In genomic region chr17:78884876-78885667, GRCh38 we compare ENCODE assay signal across 16 cellular contexts. TPM values are rescaled to one million over a fixed set of nuclear protein-coding genes. Genes with fewer than 3 reads are reported as not detected.
A peak's percentile ranks its signal among the peaks of the same experiment; 100 is the strongest.
DNase-seq lines count a peak whose midpoint lies in the region; ATAC-seq, FAIRE-seq and TF ChIP-seq lines count a peak whose summit lies in the region.
"Had no signal": no experiment of that assay in that cellular context is flagged by ENCODE, and none has a peak within 500 bp of the region (broad histone marks: within the 10 kb centered on the region; RNA-seq: fewer than 3 reads in every experiment).

No MANE protein-coding gene starts in this region.

- H3K4me2 ChIP-seq in skeletal muscle satellite cell (ENCODE audit: low read length) = peak overlapping the region; percentile 88

- peak overlapping the region in 4 of 5 donors; percentile 81 to 100 (median 88) for H3K27ac ChIP-seq in adrenal gland
- peak overlapping the region; percentile 85 for H3K27ac ChIP-seq in lower lobe of right lung

- H3K9me3 Mint-ChIP-seq in Caco-2 (ENCODE audit: unreplicated experiment) = no peaks in the 10 kb centered on the region
- no peaks in the 10 kb centered on the region for H3K9me3 Mint-ChIP-seq in stimulated activated effector memory CD8-positive, alpha-beta T cell treated with anti-CD3 and anti-CD28 coated beads, Interleukin-12 subunit alpha, Interleukin-12 subunit beta, amount 100 ng/mL, for 72 hours
- H3K9me3 Mint-ChIP-seq: natural killer cell had no signal

- DNase-seq in Caco-2 (no peak), adrenal gland (no peak), lower lobe of right lung (no peak), H54 (ENCODE audit: insufficient read length, low spot score) (no peak)
- no peak for DNase-seq in stimulated activated effector memory CD8-positive, alpha-beta T cell treated with anti-CD3 and anti-CD28 coated beads, Interleukin-12 subunit alpha, Interleukin-12 subunit beta, amount 100 ng/mL, for 72 hours (ENCODE audit: low spot score in 2 of 2)
- no peak for DNase-seq in activated effector memory CD4-positive, alpha-beta T cell treated with Interleukin-2 at 50 U/mL for 16 hours
- DNase-seq: activated CD8-positive, alpha-beta T cell treated with anti-CD3 and anti-CD28 coated beads, Interleukin-2, amount 10 ng/mL, durations not matched to agents 7 days and 5 days; CD4-positive, CD25-positive, alpha-beta regulatory T cell; natural killer cell; NCI-H1436 treated with DMSO at 0.1 percent for 48 hours; stimulated activated CD4-positive, alpha-beta T cell treated with anti-CD3 and anti-CD28 coated beads, Interleukin-4, amount 100 ng/mL, for 1 hour had no signal

- peak overlapping the region; percentile 84 for H3K9ac ChIP-seq in skeletal muscle satellite cell (ENCODE audit: low read depth, low read length)

- peaks cover 19% of the 10 kb centered on the region for H3K4me1 Mint-ChIP-seq in Caco-2 (ENCODE audit: low read depth, unreplicated experiment)
- peaks cover 13% of the 10 kb centered on the region for H3K4me1 Mint-ChIP-seq in stimulated activated effector memory CD8-positive, alpha-beta T cell treated with anti-CD3 and anti-CD28 coated beads, Interleukin-12 subunit alpha, Interleukin-12 subunit beta, amount 100 ng/mL, for 72 hours

- H3K4me3 Mint-ChIP-seq in Caco-2 (ENCODE audit: unreplicated experiment) = peak overlapping the region; percentile 68
- H3K4me3 Mint-ChIP-seq in stimulated activated effector memory CD8-positive, alpha-beta T cell treated with anti-CD3 and anti-CD28 coated beads, Interleukin-12 subunit alpha, Interleukin-12 subunit beta, amount 100 ng/mL, for 72 hours = no peak overlapping the region
- H3K4me3 Mint-ChIP-seq: activated CD8-positive, alpha-beta T cell treated with anti-CD3 and anti-CD28 coated beads, Interleukin-2, amount 10 ng/mL, durations not matched to agents 7 days and 5 days; activated naive CD8-positive, alpha-beta T cell; natural killer cell had no signal

- WGBS in adrenal gland, 4 donors = 89 to 94% (median 92%) methylated on average over 17 to 24 of the region's 24 CpGs

- H3K4me1 ChIP-seq in Caco-2 = peaks cover 40% of the 10 kb centered on the region
- H3K4me1 ChIP-seq in adrenal gland (replicated peaks in 1 of 2) = peaks cover 25 to 55% of the 10 kb centered on the region in 2 donors
- peaks cover 56% of the 10 kb centered on the region for H3K4me1 ChIP-seq in lower lobe of right lung
- peaks cover 71% of the 10 kb centered on the region for H3K4me1 ChIP-seq in skeletal muscle satellite cell (ENCODE audit: control insufficient read depth, insufficient read depth, low read length)

- no peaks in the 10 kb centered on the region for H3K36me3 ChIP-seq in Caco-2 (ENCODE audit: control insufficient read depth, insufficient read depth, low read length)
- no peaks in the 10 kb centered on the region for H3K36me3 ChIP-seq in adrenal gland (replicated peaks in 1 of 2)
- peaks cover 5% of the 10 kb centered on the region for H3K36me3 ChIP-seq in lower lobe of right lung
- H3K36me3 ChIP-seq in skeletal muscle satellite cell (ENCODE audit: insufficient read depth, low read length) = no peaks in the 10 kb centered on the region

- intact Hi-C loops in Caco-2 (cut with micrococcal nuclease; ENCODE audit: unreplicated experiment) (no loop called here), adrenal gland (cut with DNase I) (no loop called here), lower lobe of right lung (cut with DNase I) (no loop called here)

- H3K27me3 Mint-ChIP-seq in Caco-2 (ENCODE audit: insufficient read depth, unreplicated experiment) = no peaks in the 10 kb centered on the region
- H3K27me3 Mint-ChIP-seq: activated naive CD8-positive, alpha-beta T cell had no signal

- peak overlapping the region; percentile 96 for H3K27ac Mint-ChIP-seq in Caco-2 (ENCODE audit: unreplicated experiment)
- no peak overlapping the region for H3K27ac Mint-ChIP-seq in stimulated activated effector memory CD8-positive, alpha-beta T cell treated with anti-CD3 and anti-CD28 coated beads, Interleukin-12 subunit alpha, Interleukin-12 subunit beta, amount 100 ng/mL, for 72 hours
- H3K27ac Mint-ChIP-seq: activated CD8-positive, alpha-beta T cell treated with anti-CD3 and anti-CD28 coated beads, Interleukin-2, amount 10 ng/mL, durations not matched to agents 7 days and 5 days; activated naive CD8-positive, alpha-beta T cell; natural killer cell had no signal

- no peak for TF ChIP-seq CTCF in Caco-2 (IDR thresholded peaks at IDR 0.05; ENCODE audit: insufficient read depth in 1 of 2, low read depth in 1 of 2, low read length in 1 of 2, severe bottlenecking in 1 of 2, unreplicated experiment in 1 of 2)
- TF ChIP-seq CTCF in adrenal gland (IDR thresholded peaks at IDR 0.05) = no peak
- no peak for TF ChIP-seq CTCF in lower lobe of right lung (IDR thresholded peaks at IDR 0.05)

- H3K4me3 ChIP-seq in Caco-2 (ENCODE audit: low read depth, low read length) (no peak overlapping the region), adrenal gland (no peak overlapping the region), lower lobe of right lung (no peak overlapping the region), skeletal muscle satellite cell (ENCODE audit: low read length) (peak overlapping the region; percentile 63)

- no TSS peak for BruUV-seq in Caco-2 (replicated peaks; lab: Mats Ljungman, UMichigan)

- H3K9me3 ChIP-seq in Caco-2 = no peaks in the 10 kb centered on the region
- H3K9me3 ChIP-seq in adrenal gland (replicated peaks in 1 of 3) = no peaks in the 10 kb centered on the region
- no peaks in the 10 kb centered on the region for H3K9me3 ChIP-seq in lower lobe of right lung
- no peaks in the 10 kb centered on the region for H3K9me3 ChIP-seq in skeletal muscle satellite cell (replicated peaks; ENCODE audit: low read length)

- no peak for TF ChIP-seq POLR2A in adrenal gland (IDR thresholded peaks at IDR 0.05)
- no peak for TF ChIP-seq POLR2A in H54 (IDR thresholded peaks at IDR 0.05; ENCODE audit: low read depth, low read length)

- POLR2A ChIA-PET in Caco-2 (lab: Charles Lee) = no interaction called here

- peaks cover 47% of the 10 kb centered on the region for H3K36me3 Mint-ChIP-seq in Caco-2 (ENCODE audit: insufficient read depth, unreplicated experiment)
- H3K36me3 Mint-ChIP-seq in stimulated activated effector memory CD8-positive, alpha-beta T cell treated with anti-CD3 and anti-CD28 coated beads, Interleukin-12 subunit alpha, Interleukin-12 subunit beta, amount 100 ng/mL, for 72 hours = no peaks in the 10 kb centered on the region
- H3K36me3 Mint-ChIP-seq: activated naive CD8-positive, alpha-beta T cell; CD4-positive, CD25-positive, alpha-beta regulatory T cell; natural killer cell had no signal

- ATAC-seq in lower lobe of right lung = no peak
- no peak for ATAC-seq in GM19467 (IDR thresholded peaks at IDR 0.05; ENCODE audit: unreplicated experiment)
- no peak for ATAC-seq in stimulated activated effector memory CD8-positive, alpha-beta T cell treated with anti-CD3 and anti-CD28 coated beads, Interleukin-12 subunit alpha, Interleukin-12 subunit beta, amount 100 ng/mL, for 72 hours
- ATAC-seq: activated CD8-positive, alpha-beta T cell treated with anti-CD3 and anti-CD28 coated beads, Interleukin-2, amount 10 ng/mL, durations not matched to agents 7 days and 5 days had no signal

- FAIRE-seq in H54 (lab: Jason Lieb, UNC) = no peak
- FAIRE-seq: endometrium had no signal

- H3K27me3 ChIP-seq in Caco-2 (replicated peaks; ENCODE audit: control insufficient read depth, insufficient read depth, low read length) (no peaks in the 10 kb centered on the region), adrenal gland (no peaks in the 10 kb centered on the region), lower lobe of right lung (ENCODE audit: low read depth) (no peaks in the 10 kb centered on the region), skeletal muscle satellite cell (ENCODE audit: control insufficient read depth, insufficient read depth, low read length) (no peaks in the 10 kb centered on the region)

- CTCF ChIA-PET in Caco-2 (lab: Charles Lee) = interaction anchor here (2.2 kb wide), 1 partner anchor 19 kb away, joined by 12 read pairs; no protein-coding TSS in a partner anchor

RNA-seq across cellular contexts. Expression of gene CEP295NL, which starts 17.9 kb away (rescaled TPM):
- total RNA-seq in Caco-2 (2022) (1.7 and 2.0 TPM in 2 replicates), adrenal gland (1 to 10 TPM in 5 of 8 donors, under 1 TPM in 3; 0.18 to 5.1 (median 1.5) TPM), lower lobe of right lung (5.5 TPM)
- polyA plus RNA-seq in adrenal gland = 1 to 10 TPM in 1 of 3 donors, under 1 TPM in 2; 0.07 to 3.7 (median 0.13) TPM
- total RNA-seq in skeletal muscle satellite cell (2012; rRNA removed) = 1.0 and 1.5 TPM in 2 replicates
- total RNA-seq: T-helper 2 cell treated with Interferon-gamma antibody and Interleukin-4, amounts not matched to agents 100 ng/mL and 5 ng/mL, for 36 hours had no signal

RNA-seq across cellular contexts. Expression of gene TIMP2, which starts 40.1 kb away (rescaled TPM):
- total RNA-seq in Caco-2 (2022) (63.8 and 70.1 TPM in 2 replicates), adrenal gland (100 to 1,000 TPM; 112 to 275 (median 219) TPM), lower lobe of right lung (260 TPM)
- 100 to 1,000 TPM in 1 of 3 donors, 10 to 100 TPM in 2; 50.8 to 153 (median 55.9) TPM for polyA plus RNA-seq in adrenal gland
- 44.4 and 67.9 TPM in 2 replicates for total RNA-seq in skeletal muscle satellite cell (2012; rRNA removed)

RNA-seq across cellular contexts. Expression of gene USP36, which starts 44.5 kb away (rescaled TPM):
- total RNA-seq in Caco-2 (2022) = 103 and 108 TPM in 2 replicates
- 10 to 100 TPM; 15.7 to 69.1 (median 47.1) TPM for total RNA-seq in adrenal gland
- 10 to 100 TPM; 19.7 to 48.8 (median 44.8) TPM for polyA plus RNA-seq in adrenal gland
- total RNA-seq in lower lobe of right lung = 58.6 TPM
- 25.3 and 29.1 TPM in 2 replicates for total RNA-seq in skeletal muscle satellite cell (2012; rRNA removed)
